8 cellular contexts compared by ENCODE assay signal in genomic region chr5:177455036-177455660, GRCh38. TPM values are rescaled to one million over a fixed set of nuclear protein-coding genes. Genes with fewer than 3 reads are reported as not detected.
DNase-seq lines count a peak whose midpoint lies in the region; ATAC-seq and TF ChIP-seq lines count a peak whose summit lies in the region.

No MANE protein-coding gene starts in this region.

- H3K27ac ChIP-seq in thymus (ENCODE audit: low read depth) = peak overlapping the region; percentile 82

- no peaks in the 10 kb centered on the region for H3K9me3 Mint-ChIP-seq in IgD-negative memory B cell

- H3K36me3 Mint-ChIP-seq in IgD-negative memory B cell = no peaks in the 10 kb centered on the region

- no peaks in the 10 kb centered on the region for H3K9me3 ChIP-seq in thymus (ENCODE audit: control insufficient read depth)

- H3K27me3 ChIP-seq in thymus (ENCODE audit: control insufficient read depth, insufficient read depth) = no peaks in the 10 kb centered on the region

- no peaks in the 10 kb centered on the region for H3K27me3 Mint-ChIP-seq in IgD-negative memory B cell

- peak overlapping the region; percentile 63 for H3K4me3 ChIP-seq in thymus (ENCODE audit: low read length)

- peak; percentile 45 for DNase-seq in DMS79 treated with DMSO at 0.1 percent for 48 hours (lab: John Stamatoyannopoulos, UW)
- DNase-seq in RPMI7951 (ENCODE audit: low read depth) = peak; percentile 37
- peak; percentile 89 for DNase-seq in activated T-helper 9 cell treated with anti-CD3 and anti-CD28 coated beads, Interleukin-2, amount 50 U/mL, for 16 hours (ENCODE audit: low read depth)
- peak; percentile 15 for DNase-seq in foreskin melanocyte
- DNase-seq in omental fat pad (ENCODE audit: low spot score) = peak; percentile 67

- under 1% methylated on average over 80 of the region's 80 CpGs for WGBS in thymus

- peak overlapping the region; percentile 86 to 98 (median 96) for H3K4me3 Mint-ChIP-seq in IgD-negative memory B cell

- peaks cover 27% of the 10 kb centered on the region for H3K36me3 ChIP-seq in thymus (ENCODE audit: control insufficient read depth, insufficient read depth)

- ATAC-seq in GM21526 (IDR thresholded peaks at IDR 0.05; ENCODE audit: low FRiP score, unreplicated experiment) = peak; percentile 49
- peak; percentile 66 for ATAC-seq in omental fat pad (ENCODE audit: low FRiP score)

- peaks cover 13 to 24% (median 14%) of the 10 kb centered on the region in 3 donors for H3K4me1 Mint-ChIP-seq in IgD-negative memory B cell

- H3K4me1 ChIP-seq in thymus (ENCODE audit: control insufficient read depth, insufficient read depth, low read length) = peaks cover 8% of the 10 kb centered on the region

- TF ChIP-seq CTCF in omental fat pad (IDR thresholded peaks at IDR 0.05) = peak in 2 of 3 donors; percentile 46 to 47

- H3K27ac Mint-ChIP-seq in IgD-negative memory B cell = peak overlapping the region; percentile 93 to 100 (median 97)

RNA-seq across cellular contexts. Expression of gene PRR7, which starts 8.5 kb away (rescaled TPM):
- 23.1 TPM for polyA plus RNA-seq in IgD-negative memory B cell
- total RNA-seq in RPMI7951 (2014; rRNA removed; shearing (Covaris generic)) = 13.9 and 20.8 TPM in 2 replicates
- total RNA-seq in omental fat pad = 1 to 10 TPM in 3 of 4 donors, not detected in 1; 1.6 to 2.8 (median 2.1) TPM
- 1.6 TPM for polyA plus RNA-seq in thymus

RNA-seq across cellular contexts. Expression of gene DBN1, which starts 18.3 kb away (rescaled TPM):
- polyA plus RNA-seq in IgD-negative memory B cell (0.54 TPM), thymus (34.3 TPM)
- 29.7 and 39.5 TPM in 2 replicates for total RNA-seq in RPMI7951 (2014; rRNA removed; shearing (Covaris generic))
- 10 to 100 TPM; 33.5 to 78.5 (median 38.3) TPM for total RNA-seq in omental fat pad

RNA-seq across cellular contexts. Expression of gene GRK6, which starts 28.7 kb away (rescaled TPM):
- polyA plus RNA-seq in IgD-negative memory B cell (107 TPM), thymus (36.3 TPM)
- 26.9 and 27.4 TPM in 2 replicates for total RNA-seq in RPMI7951 (2014; rRNA removed; shearing (Covaris generic))
- total RNA-seq in omental fat pad = 10 to 100 TPM; 16.1 to 45.5 (median 27.2) TPM

RNA-seq across cellular contexts. Expression of gene PDLIM7, which starts 42.3 kb away (rescaled TPM):
- 16.3 TPM for polyA plus RNA-seq in IgD-negative memory B cell
- 88.4 and 93.8 TPM in 2 replicates for total RNA-seq in RPMI7951 (2014; rRNA removed; shearing (Covaris generic))
- total RNA-seq in omental fat pad = 10 to 100 TPM; 20.0 to 63.2 (median 34.2) TPM
- 61.9 TPM for polyA plus RNA-seq in thymus

RNA-seq across cellular contexts. Expression of gene F12, which starts 45.8 kb away (rescaled TPM):
- 0.78 TPM for polyA plus RNA-seq in IgD-negative memory B cell
- total RNA-seq in RPMI7951 (2014; rRNA removed; shearing (Covaris generic)) = 0.12 and 0.59 TPM in 2 replicates
- 1 to 10 TPM in 1 of 4 donors, under 1 TPM in 3; 0.38 to 3.0 (median 0.63) TPM for total RNA-seq in omental fat pad
- 1.2 TPM for polyA plus RNA-seq in thymus

Comparison
In these comparisons a context has a peak if more than half of its experiments do, and no peak if none do; other contexts are left out.
1. Peak in every context shown above with its lines: DNase-seq, ATAC-seq, H3K4me3 ChIP-seq and H3K27ac ChIP-seq.
2. DNase-seq: peak in every context shown above with its lines; median percentile 89 in activated T-helper 9 cell treated with anti-CD3 and anti-CD28 coated beads, Interleukin-2, amount 50 U/mL, for 16 hours; 67 in omental fat pad; 45 in DMS79 treated with DMSO at 0.1 percent for 48 hours; 37 in RPMI7951; 15 in foreskin melanocyte.